In the genomic region with DNA sequence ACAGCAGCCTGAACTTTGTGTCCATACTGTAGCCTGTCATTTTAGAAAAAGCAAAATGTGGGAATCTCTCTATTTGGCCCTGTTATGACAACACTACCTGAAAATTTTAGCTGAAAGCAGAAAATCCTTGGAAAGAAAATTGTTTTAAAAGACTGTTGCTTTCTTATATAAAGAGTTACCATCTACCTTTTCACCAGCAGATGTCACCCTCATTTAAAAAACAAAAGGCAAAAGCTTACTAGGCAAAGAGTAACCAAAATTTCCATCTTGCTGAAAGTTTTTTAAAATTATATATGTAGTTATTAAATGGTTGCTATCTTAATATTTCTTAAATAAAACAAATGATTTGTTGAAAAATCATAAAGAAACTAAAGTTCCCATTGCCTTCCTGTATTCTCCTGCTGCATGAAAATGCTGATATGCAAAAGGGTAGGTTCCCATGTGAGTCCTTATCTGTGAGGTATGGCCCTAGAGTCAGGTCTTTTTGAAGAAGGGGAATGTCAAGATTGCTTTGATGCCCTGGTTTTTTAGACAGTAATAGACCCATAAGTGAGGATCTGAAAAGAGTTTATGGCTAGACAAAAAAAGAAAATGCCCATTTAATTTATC, we compare ENCODE assay signal across 8 cellular contexts.
DNase-seq lines count a peak whose midpoint lies in the region; ATAC-seq, FAIRE-seq and TF ChIP-seq lines count a peak whose summit lies in the region.

No MANE protein-coding gene starts in this region.

- no peak overlapping the region for H3K4me3 Mint-ChIP-seq in astrocyte (ENCODE audit: unreplicated experiment)

- no peak overlapping the region for H3K4me2 ChIP-seq in astrocyte (ENCODE audit: low read length)

- H3K9me3 ChIP-seq in astrocyte (ENCODE audit: insufficient read depth, low read depth, low read length): no peaks in the 10 kb centered on the region
- H3K9me3 ChIP-seq in liver (ENCODE audit: control insufficient read depth in 4 of 4, low read length in 3 of 4): no peaks in the 10 kb centered on the region

- H3K27ac Mint-ChIP-seq in astrocyte (ENCODE audit: unreplicated experiment): no peak overlapping the region

- H3K27me3 Mint-ChIP-seq in astrocyte (ENCODE audit: low read depth, unreplicated experiment): no peaks in the 10 kb centered on the region

- TF ChIP-seq CTCF in astrocyte (IDR thresholded peaks at IDR 0.05; ENCODE audit: insufficient read depth, low read depth, low read length) (peak; percentile 53), liver (IDR thresholded peaks at IDR 0.05; ENCODE audit: low read depth, low read length, missing input control) (peak; percentile 51)

- no peak for FAIRE-seq in astrocyte (lab: Jason Lieb, UNC)

- no peaks in the 10 kb centered on the region for H3K4me1 ChIP-seq in astrocyte (ENCODE audit: insufficient read depth, low read length)
- H3K4me1 ChIP-seq in liver (ENCODE audit: control insufficient read depth in 4 of 4, insufficient read depth in 4 of 4, low read length in 3 of 4): peaks cover 0 to 10% (median 8%) of the 10 kb centered on the region in 4 donors

- no peak for ATAC-seq in GM21381 (IDR thresholded peaks at IDR 0.05; ENCODE audit: unreplicated experiment)

- DNase-seq in SKM-1 treated with dmso at 0.1 percent for 144 hours (lab: John Stamatoyannopoulos, UW; ENCODE audit: unreplicated experiment): peak; percentile 37
- no peak for DNase-seq in SKM-1 (lab: John Stamatoyannopoulos, UW; ENCODE audit: unreplicated experiment)
- peak; percentile 13 for DNase-seq in NCI-H1105 (lab: John Stamatoyannopoulos, UW)
- DNase-seq in astrocyte (ENCODE audit: low read depth): peak; percentile 25
- DNase-seq in stimulated activated CD4-positive, alpha-beta T cell treated with anti-CD3 and anti-CD28 coated beads, Interleukin-15, amount 100 ng/mL, for 24 hours: no peak
- DNase-seq in germinal center (ENCODE audit: low spot score): no peak

- H3K9me3 Mint-ChIP-seq in astrocyte (ENCODE audit: unreplicated experiment): no peaks in the 10 kb centered on the region

- H2AFZ ChIP-seq in astrocyte (ENCODE audit: low read depth, low read length): no peak overlapping the region

- H3K36me3 Mint-ChIP-seq in astrocyte (ENCODE audit: low read depth, unreplicated experiment): no peaks in the 10 kb centered on the region

- H4K20me1 ChIP-seq in astrocyte (ENCODE audit: insufficient read depth, low read length): no peaks in the 10 kb centered on the region

- H3K79me2 ChIP-seq in astrocyte (ENCODE audit: insufficient read depth, low read length): no peaks in the 10 kb centered on the region

- H3K9ac ChIP-seq in astrocyte (ENCODE audit: low read length) (no peak overlapping the region), liver (ENCODE audit: low read depth in 1 of 2, low read length in 2 of 2) (peak overlapping the region in 1 of 2 donors; percentile 3)

- H3K27me3 ChIP-seq in astrocyte (ENCODE audit: insufficient read depth, low read length) (no peaks in the 10 kb centered on the region), liver (ENCODE audit: control insufficient read depth in 4 of 4, insufficient read depth in 4 of 4, low read length in 3 of 4) (no peaks in the 10 kb centered on the region)

- no peak overlapping the region for H3K27ac ChIP-seq in astrocyte (ENCODE audit: low read depth, low read length)
- peak overlapping the region in 1 of 2 donors; percentile 62 for H3K27ac ChIP-seq in liver (ENCODE audit: low read depth in 1 of 2, low read length in 2 of 2)

- H3K36me3 ChIP-seq in astrocyte (ENCODE audit: insufficient read depth, low read length) (no peaks in the 10 kb centered on the region), liver (ENCODE audit: control insufficient read depth in 4 of 4, insufficient read depth in 3 of 4, low read depth in 1 of 4, low read length in 3 of 4) (no peaks in the 10 kb centered on the region)

- no peak overlapping the region for H3K4me3 ChIP-seq in astrocyte (ENCODE audit: insufficient read depth, low read depth, low read length)
- H3K4me3 ChIP-seq in liver (ENCODE audit: low read depth in 1 of 3, low read length in 3 of 3): no peak overlapping the region

- H3K4me1 Mint-ChIP-seq in astrocyte (ENCODE audit: low read depth, unreplicated experiment): peaks cover 12% of the 10 kb centered on the region

- peak; percentile 74 to 80 for TF ChIP-seq RAD21 in liver (IDR thresholded peaks at IDR 0.05)

TF ChIP-seq in liver, 16 proteins besides CTCF, POLR2A, EP300 and RAD21:
- TF ChIP-seq RXRA (IDR thresholded peaks at IDR 0.05) (no peak), NR2F2 (IDR thresholded peaks at IDR 0.05) (no peak), GABPA (IDR thresholded peaks at IDR 0.05 in 1 of 2, conservative IDR thresholded peaks at IDR 0.05 in 1 of 2) (no peak), TAF1 (conservative IDR thresholded peaks at IDR 0.05) (no peak), JUND (IDR thresholded peaks at IDR 0.05) (no peak), HNF4G (IDR thresholded peaks at IDR 0.05) (no peak), EGR1 (IDR thresholded peaks at IDR 0.05; ENCODE audit: low read depth in 2 of 2) (no peak)
- TF ChIP-seq, protein P1, sequence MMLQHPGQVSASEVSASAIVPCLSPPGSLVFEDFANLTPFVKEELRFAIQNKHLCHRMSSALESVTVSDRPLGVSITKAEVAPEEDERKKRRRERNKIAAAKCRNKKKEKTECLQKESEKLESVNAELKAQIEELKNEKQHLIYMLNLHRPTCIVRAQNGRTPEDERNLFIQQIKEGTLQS (IDR thresholded peaks at IDR 0.05): no peak
- TF ChIP-seq, protein P2, sequence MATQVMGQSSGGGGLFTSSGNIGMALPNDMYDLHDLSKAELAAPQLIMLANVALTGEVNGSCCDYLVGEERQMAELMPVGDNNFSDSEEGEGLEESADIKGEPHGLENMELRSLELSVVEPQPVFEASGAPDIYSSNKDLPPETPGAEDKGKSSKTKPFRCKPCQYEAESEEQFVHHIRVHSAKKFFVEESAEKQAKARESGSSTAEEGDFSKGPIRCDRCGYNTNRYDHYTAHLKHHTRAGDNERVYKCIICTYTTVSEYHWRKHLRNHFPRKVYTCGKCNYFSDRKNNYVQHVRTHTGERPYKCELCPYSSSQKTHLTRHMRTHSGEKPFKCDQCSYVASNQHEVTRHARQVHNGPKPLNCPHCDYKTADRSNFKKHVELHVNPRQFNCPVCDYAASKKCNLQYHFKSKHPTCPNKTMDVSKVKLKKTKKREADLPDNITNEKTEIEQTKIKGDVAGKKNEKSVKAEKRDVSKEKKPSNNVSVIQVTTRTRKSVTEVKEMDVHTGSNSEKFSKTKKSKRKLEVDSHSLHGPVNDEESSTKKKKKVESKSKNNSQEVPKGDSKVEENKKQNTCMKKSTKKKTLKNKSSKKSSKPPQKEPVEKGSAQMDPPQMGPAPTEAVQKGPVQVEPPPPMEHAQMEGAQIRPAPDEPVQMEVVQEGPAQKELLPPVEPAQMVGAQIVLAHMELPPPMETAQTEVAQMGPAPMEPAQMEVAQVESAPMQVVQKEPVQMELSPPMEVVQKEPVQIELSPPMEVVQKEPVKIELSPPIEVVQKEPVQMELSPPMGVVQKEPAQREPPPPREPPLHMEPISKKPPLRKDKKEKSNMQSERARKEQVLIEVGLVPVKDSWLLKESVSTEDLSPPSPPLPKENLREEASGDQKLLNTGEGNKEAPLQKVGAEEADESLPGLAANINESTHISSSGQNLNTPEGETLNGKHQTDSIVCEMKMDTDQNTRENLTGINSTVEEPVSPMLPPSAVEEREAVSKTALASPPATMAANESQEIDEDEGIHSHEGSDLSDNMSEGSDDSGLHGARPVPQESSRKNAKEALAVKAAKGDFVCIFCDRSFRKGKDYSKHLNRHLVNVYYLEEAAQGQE (IDR thresholded peaks at IDR 0.05): no peak
- TF ChIP-seq, protein P3, sequence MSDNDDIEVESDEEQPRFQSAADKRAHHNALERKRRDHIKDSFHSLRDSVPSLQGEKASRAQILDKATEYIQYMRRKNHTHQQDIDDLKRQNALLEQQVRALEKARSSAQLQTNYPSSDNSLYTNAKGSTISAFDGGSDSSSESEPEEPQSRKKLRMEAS (IDR thresholded peaks at IDR 0.05): no peak
TF ChIP-seq in liver: peak in this region for 0.

Comparison
In these comparisons a context has a peak if more than half of its experiments do, and no peak if none do; other contexts are left out.
1. DNase-seq: peak in SKM-1 treated with dmso at 0.1 percent for 144 hours (single experiment), NCI-H1105 (single experiment) and astrocyte (single experiment); none in SKM-1 (single experiment), stimulated activated CD4-positive, alpha-beta T cell treated with anti-CD3 and anti-CD28 coated beads, Interleukin-15, amount 100 ng/mL, for 24 hours (single experiment) and germinal center (single experiment).